In genomic region chr3:125128861-125129501, GRCh38 we compare ENCODE assay signal across 1 cellular context.
TF ChIP-seq lines count a peak whose summit lies in the region.

No MANE protein-coding gene starts in this region.

TF ChIP-seq in GM12878, 131 proteins besides CTCF, POLR2A, EP300 and RAD21:
- TF ChIP-seq NKRF (conservative IDR thresholded peaks at IDR 0.05) = no peak
- TF ChIP-seq ATF2 (IDR thresholded peaks at IDR 0.05; ENCODE audit: low read length) = no peak
- peak; percentile 95 for TF ChIP-seq RUNX3 (IDR thresholded peaks at IDR 0.05; ENCODE audit: low read length)
- peak; percentile 48 for TF ChIP-seq NR2C2 (IDR thresholded peaks at IDR 0.05; ENCODE audit: borderline replicate concordance, control insufficient read depth, insufficient read length, low read depth)
- no peak for TF ChIP-seq POLR2AphosphoS5 (IDR thresholded peaks at IDR 0.05; ENCODE audit: low read length)
- TF ChIP-seq SRF (IDR thresholded peaks at IDR 0.05; ENCODE audit: low read depth in 2 of 2, low read length in 2 of 2) = no peak
- TF ChIP-seq HDAC2 (IDR thresholded peaks at IDR 0.05) = no peak
- peak; percentile 29 to 41; a peak in 2 of 4 replicates for TF ChIP-seq IKZF2 (IDR thresholded peaks at IDR 0.05)
- TF ChIP-seq IKZF1 (conservative IDR thresholded peaks at IDR 0.05) = 0 out of 2 replicates have a peak, but pooled peaks have one; percentile 30
- 0 out of 2 replicates have a peak, but pooled peaks have one; percentile 29 for TF ChIP-seq NFIC (IDR thresholded peaks at IDR 0.05; ENCODE audit: low read depth, low read length)
- TF ChIP-seq CBFB (IDR thresholded peaks at IDR 0.05; ENCODE audit: low read depth) = peak; percentile 66
- TF ChIP-seq EED (IDR thresholded peaks at IDR 0.05; ENCODE audit: low read depth) = peak; percentile 65; the same call in 1 of the 2 replicates
- peak; percentile 24; the same call in 1 of the 2 replicates for TF ChIP-seq MEF2A (IDR thresholded peaks at IDR 0.05; ENCODE audit: insufficient read depth, low read depth, low read length)
- TF ChIP-seq PBX3 (IDR thresholded peaks at IDR 0.05; ENCODE audit: insufficient replicate concordance, low read depth, low read length) = no peak
- TF ChIP-seq NR2C1 (IDR thresholded peaks at IDR 0.05) = peak; percentile 21; the same call in 1 of the 2 replicates
- peak; percentile 59 for TF ChIP-seq NR2F1 (conservative IDR thresholded peaks at IDR 0.05)
